In genomic region chr9:96270236-96270635, GRCh38 we compare ENCODE assay signal across 25 cellular contexts. TPM values are rescaled to one million over a fixed set of nuclear protein-coding genes. Genes with fewer than 3 reads are reported as not detected.
DNase-seq lines count a peak whose midpoint lies in the region; ATAC-seq, FAIRE-seq and TF ChIP-seq lines count a peak whose summit lies in the region.
"Had no signal": no experiment of that assay in that cellular context is flagged by ENCODE, and none has a peak within 500 bp of the region (broad histone marks: within the 10 kb centered on the region; RNA-seq: fewer than 3 reads in every experiment).

No MANE protein-coding gene starts in this region.

- H3K4me1 Mint-ChIP-seq in mesothelial cell of epicardium = peaks cover 14% of the 10 kb centered on the region
- no peaks in the 10 kb centered on the region for H3K4me1 Mint-ChIP-seq in activated naive CD4-positive, alpha-beta T cell treated with anti-CD3 and anti-CD28 coated beads, Interleukin-2, amount 10 ng/mL, durations not matched to agents 7 days and 5 days
- H3K4me1 Mint-ChIP-seq: CD4-positive, alpha-beta memory T cell had no signal

- no TSS peak for BruUV-seq in A673 (replicated peaks; lab: Mats Ljungman, UMichigan)

- peak overlapping the region; percentile 66 for H3K27ac Mint-ChIP-seq in mesothelial cell of epicardium
- no peak overlapping the region for H3K27ac Mint-ChIP-seq in activated naive CD4-positive, alpha-beta T cell treated with anti-CD3 and anti-CD28 coated beads, Interleukin-2, amount 10 ng/mL, durations not matched to agents 7 days and 5 days
- H3K27ac Mint-ChIP-seq: CD4-positive, alpha-beta memory T cell; HFFc6 had no signal

- DNase-seq in A673 (ENCODE audit: low spot score) (peak; percentile 12), SK-N-MC (ENCODE audit: low read depth, low spot score) (no peak), mesothelial cell of epicardium (ENCODE audit: low spot score in 2 of 2, unreplicated experiment in 2 of 2) (no peak), HCEC 1CT (no peak), cerebellar nuclear complex (lab: John Stamatoyannopoulos, UW) (no peak)
- no peak for DNase-seq in activated naive CD4-positive, alpha-beta T cell treated with anti-CD3 and anti-CD28 coated beads, Interleukin-2, amount 10 ng/mL, durations not matched to agents 7 days and 5 days
- DNase-seq: ACHN; C1 segment of cervical spinal cord; Calu3; CD4-positive, alpha-beta memory T cell; COR-L47; DMS53; DMS79 treated with DMSO at 0.1 percent for 48 hours; GF-D8; GM23248; H7; HFFc6 had no signal

- no peak for ATAC-seq in HG03521 (IDR thresholded peaks at IDR 0.05; ENCODE audit: unreplicated experiment)
- ATAC-seq: HCT116 had no signal

- H3K27ac ChIP-seq in A673 (ENCODE audit: low read depth, low read length, poor library complexity, severe bottlenecking) (no peak overlapping the region), SK-N-MC (peak overlapping the region; percentile 77; the same call in 1 of the 2 replicates)
- H3K27ac ChIP-seq: GM23248 had no signal

- peaks cover 18% of the 10 kb centered on the region for H3K9me3 Mint-ChIP-seq in mesothelial cell of epicardium
- peaks cover 13% of the 10 kb centered on the region for H3K9me3 Mint-ChIP-seq in activated naive CD4-positive, alpha-beta T cell treated with anti-CD3 and anti-CD28 coated beads, Interleukin-2, amount 10 ng/mL, durations not matched to agents 7 days and 5 days

- CTCF ChIA-PET in A673 (lab: Charles Lee) = no interaction called here
- CTCF ChIA-PET in activated naive CD4-positive, alpha-beta T cell treated with anti-CD3 and anti-CD28 coated beads, Interleukin-2, amount 10 ng/mL, durations not matched to agents 7 days and 5 days (lab: Charles Lee) = no interaction called here

- H3K9me3 ChIP-seq in A673 (ENCODE audit: low read depth, low read length, poor library complexity, severe bottlenecking) (peaks cover 9% of the 10 kb centered on the region), SK-N-MC (ENCODE audit: low read depth, low read length) (no peaks in the 10 kb centered on the region; the same call in 1 of the 2 replicates)

- TF ChIP-seq CTCF in A673 (conservative IDR thresholded peaks at IDR 0.05; ENCODE audit: low read depth, low read length) (no peak), mesothelial cell of epicardium (IDR thresholded peaks at IDR 0.05; ENCODE audit: unreplicated experiment) (no peak)

- H3K4me3 ChIP-seq in A673 (ENCODE audit: low read depth, low read length, poor library complexity, severe bottlenecking) = no peak overlapping the region
- peak overlapping the region; percentile 21; the same call in 1 of the 2 replicates for H3K4me3 ChIP-seq in SK-N-MC
- H3K4me3 ChIP-seq: GM23248 had no signal

- H3K36me3 ChIP-seq in A673 (ENCODE audit: insufficient read depth, low read length, poor library complexity, severe bottlenecking) (no peaks in the 10 kb centered on the region), SK-N-MC (ENCODE audit: insufficient read depth, low read length) (no peaks in the 10 kb centered on the region)

- H3K4me1 ChIP-seq in A673 (ENCODE audit: insufficient read depth, low read length, poor library complexity, severe bottlenecking) = no peaks in the 10 kb centered on the region

- no peaks in the 10 kb centered on the region for H3K27me3 Mint-ChIP-seq in mesothelial cell of epicardium (ENCODE audit: low read depth)
- peaks cover 18% of the 10 kb centered on the region for H3K27me3 Mint-ChIP-seq in activated naive CD4-positive, alpha-beta T cell treated with anti-CD3 and anti-CD28 coated beads, Interleukin-2, amount 10 ng/mL, durations not matched to agents 7 days and 5 days

- peaks cover 10% of the 10 kb centered on the region for H3K36me3 Mint-ChIP-seq in mesothelial cell of epicardium
- H3K36me3 Mint-ChIP-seq in activated naive CD4-positive, alpha-beta T cell treated with anti-CD3 and anti-CD28 coated beads, Interleukin-2, amount 10 ng/mL, durations not matched to agents 7 days and 5 days = no peaks in the 10 kb centered on the region

- intact Hi-C loops in A673 (cut with micrococcal nuclease; ENCODE audit: unreplicated experiment) = no loop called here

- H3K9ac ChIP-seq in SK-N-MC (ENCODE audit: insufficient read length) = no peak overlapping the region
- H3K9ac ChIP-seq: GM23248 had no signal

- no peaks in the 10 kb centered on the region for H3K27me3 ChIP-seq in A673 (replicated peaks; ENCODE audit: insufficient read depth, low read depth, low read length, poor library complexity)

- peak; percentile 94 for FAIRE-seq in endometrium (lab: Jason Lieb, UNC)
- FAIRE-seq: GM12892, H1 had no signal

- H3K4me3 Mint-ChIP-seq in mesothelial cell of epicardium = no peak overlapping the region
- H3K4me3 Mint-ChIP-seq in activated naive CD4-positive, alpha-beta T cell treated with anti-CD3 and anti-CD28 coated beads, Interleukin-2, amount 10 ng/mL, durations not matched to agents 7 days and 5 days = no peak overlapping the region
- H3K4me3 Mint-ChIP-seq: CD4-positive, alpha-beta memory T cell; HFFc6 had no signal

- POLR2A ChIA-PET in A673 (lab: Charles Lee; ENCODE audit: low non-redundant PET) = no interaction called here

RNA-seq across cellular contexts. Expression of gene HSD17B3, which starts 31.7 kb away (rescaled TPM):
- total RNA-seq in A673 (2021) = not detected in 2 replicates
- total RNA-seq in mesothelial cell of epicardium = 0.75 TPM in 1 of 3 replicates, not detected in the others
- total RNA-seq: A172, Daoy, G401, GM23248, H1, HFFc6 had no signal
